Comparison of ENCODE assay signal across 18 cellular contexts in genomic region chr2:129318581-129319421, GRCh38.
DNase-seq lines count a peak whose midpoint lies in the region; ATAC-seq, FAIRE-seq and TF ChIP-seq lines count a peak whose summit lies in the region.
"Had no signal": no experiment of that assay in that cellular context is flagged by ENCODE, and none has a peak within 500 bp of the region (broad histone marks: within the 10 kb centered on the region; RNA-seq: fewer than 3 reads in every experiment).

No MANE protein-coding gene starts in this region.

- H3K4me1 ChIP-seq in H1 (replicated peaks in 1 of 4; ENCODE audit: control insufficient read depth in 3 of 4, insufficient read depth in 4 of 4, low read length in 3 of 4): no peaks in the 10 kb centered on the region; a peak in 1 of 7 replicates
- H3K4me1 ChIP-seq: heart left ventricle, suprapubic skin had no signal

- no peaks in the 10 kb centered on the region for H3K9me3 ChIP-seq in H1 (ENCODE audit: insufficient read depth in 2 of 2, low read depth in 1 of 2, low read length in 1 of 2)
- no peaks in the 10 kb centered on the region for H3K9me3 ChIP-seq in CD4-positive, alpha-beta T cell (ENCODE audit: control insufficient read depth, low read length)
- H3K9me3 ChIP-seq: heart left ventricle, suprapubic skin had no signal

- no peaks in the 10 kb centered on the region for H3K79me2 ChIP-seq in H1 (ENCODE audit: control insufficient read depth in 1 of 2, insufficient read depth in 2 of 2, low read length in 2 of 2)

- TF ChIP-seq EP300 in H1 (IDR thresholded peaks at IDR 0.05; ENCODE audit: borderline replicate concordance in 1 of 2, low read depth in 2 of 2, low read length in 2 of 2): no peak

- H2BK5ac ChIP-seq in H1 (ENCODE audit: low read depth, low read length): no peak overlapping the region

- no peak for TF ChIP-seq RAD21 in H1 (IDR thresholded peaks at IDR 0.05 in 1 of 2, conservative IDR thresholded peaks at IDR 0.05 in 1 of 2; ENCODE audit: low read depth in 2 of 2, low read length in 2 of 2)

- H3K23me2 ChIP-seq in H1 (ENCODE audit: low read depth, low read length): no peaks in the 10 kb centered on the region; the same call in 1 of the 2 replicates

- no peak overlapping the region for H3K27ac ChIP-seq in H1 (ENCODE audit: low read depth, low read length)
- no peak overlapping the region for H3K27ac ChIP-seq in CD4-positive, alpha-beta T cell (ENCODE audit: low read depth, low read length)
- H3K27ac ChIP-seq: heart left ventricle, suprapubic skin, VCaP had no signal

- H4K20me1 ChIP-seq in H1 (replicated peaks in 1 of 2; ENCODE audit: control insufficient read depth in 1 of 2, insufficient read depth in 2 of 2, low read length in 2 of 2): no peaks in the 10 kb centered on the region

- no peak overlapping the region for H3K56ac ChIP-seq in H1 (replicated peaks; ENCODE audit: insufficient read length, low read depth, low read length)

- H3K9ac ChIP-seq in H1 (replicated peaks in 1 of 4; ENCODE audit: extremely low read depth in 1 of 4, low read depth in 3 of 4, low read length in 3 of 4): no peak overlapping the region

- no peak overlapping the region for H2BK120ac ChIP-seq in H1 (replicated peaks; ENCODE audit: low read depth, low read length)

- H3K27ac Mint-ChIP-seq in type B pancreatic cell: no peak overlapping the region
- no peak overlapping the region for H3K27ac Mint-ChIP-seq in CD4-positive, alpha-beta T cell
- H3K27ac Mint-ChIP-seq: memory B cell had no signal

- H2BK12ac ChIP-seq in H1 (ENCODE audit: low read depth, low read length): no peak overlapping the region

- H4K5ac ChIP-seq in H1 (ENCODE audit: insufficient read length, low read depth, low read length): no peak overlapping the region

- no peaks in the 10 kb centered on the region for H3K4me1 Mint-ChIP-seq in type B pancreatic cell (ENCODE audit: unreplicated experiment)
- H3K4me1 Mint-ChIP-seq in CD4-positive, alpha-beta T cell (ENCODE audit: low read depth): no peaks in the 10 kb centered on the region
- H3K4me1 Mint-ChIP-seq: memory B cell had no signal

- no peak overlapping the region for H2AK5ac ChIP-seq in H1 (ENCODE audit: low read depth, low read length)

- no peak overlapping the region for H4K91ac ChIP-seq in H1 (replicated peaks; ENCODE audit: insufficient read length, low read length)

- no peaks in the 10 kb centered on the region for H3K27me3 ChIP-seq in H7 (ENCODE audit: control insufficient read depth, insufficient read depth, low read length)
- H3K27me3 ChIP-seq in H1 (replicated peaks in 1 of 4; ENCODE audit: control insufficient read depth in 3 of 4, extremely low read depth in 1 of 4, insufficient read depth in 3 of 4, low read length in 3 of 4): no peaks in the 10 kb centered on the region
- H3K27me3 ChIP-seq in CD4-positive, alpha-beta T cell (ENCODE audit: control insufficient read depth, insufficient read depth, low read length): no peaks in the 10 kb centered on the region
- H3K27me3 ChIP-seq: heart left ventricle, suprapubic skin had no signal

- FAIRE-seq in H1 (lab: Jason Lieb, UNC): no peak

- H3K36me3 Mint-ChIP-seq in type B pancreatic cell: no peaks in the 10 kb centered on the region
- H3K36me3 Mint-ChIP-seq in CD4-positive, alpha-beta T cell (ENCODE audit: low read depth): no peaks in the 10 kb centered on the region
- H3K36me3 Mint-ChIP-seq: memory B cell had no signal

- peak overlapping the region in 1 of 2 experiments; percentile 50; a peak in 1 of 4 replicates for H3K4me2 ChIP-seq in H1 (ENCODE audit: insufficient read depth in 1 of 2, low read depth in 2 of 2, low read length in 2 of 2)

- H3K27me3 Mint-ChIP-seq in type B pancreatic cell: peaks cover 4% of the 10 kb centered on the region
- H3K27me3 Mint-ChIP-seq in CD4-positive, alpha-beta T cell: no peaks in the 10 kb centered on the region

- ATAC-seq in CD4-positive, alpha-beta T cell (ENCODE audit: poor library complexity): no peak
- ATAC-seq: heart left ventricle had no signal

- no peak overlapping the region for H3K14ac ChIP-seq in H1 (ENCODE audit: insufficient read length)

- H4K8ac ChIP-seq in H1 (ENCODE audit: extremely low read depth, insufficient read depth, low read length): peak overlapping the region; percentile 85

- peak overlapping the region; percentile 57; the same call in 1 of the 2 replicates for H2AFZ ChIP-seq in H1 (ENCODE audit: low read length)

- WGBS in H1 (ENCODE audit: extremely low coverage in 1 of 2, insufficient coverage in 1 of 2, insufficient read length in 1 of 2, insufficient replicate concordance in 2 of 2, low coverage in 1 of 2, low lambda C conversion rate in 2 of 2, missing lambda C conversion rate in 1 of 2), 2 experiments: 86% methylated on average over 14 of the region's 27 CpGs; no CpG with 5 or more reads in 1 of the 2 experiments

- POLR2A ChIA-PET in H1 (lab: Charles Lee; ENCODE audit: partially characterized antibody): no interaction called here
- POLR2A ChIA-PET in CD4-positive, alpha-beta T cell (lab: Charles Lee): no interaction called here

- H3K4ac ChIP-seq in H1 (replicated peaks; ENCODE audit: insufficient read length, low read depth, low read length): no peak overlapping the region

- TF ChIP-seq POLR2A in H1 (IDR thresholded peaks at IDR 0.05; ENCODE audit: control extremely low read depth in 1 of 2, low read depth in 2 of 2, low read length in 2 of 2): no peak

- H2BK15ac ChIP-seq in H1 (ENCODE audit: low read length): no peak overlapping the region

- CTCF ChIA-PET in H1 (lab: Charles Lee; ENCODE audit: partially characterized antibody): interaction anchor here (0.8 to 1.4 kb wide), 4 partner anchors 55 to 145 kb away, joined by 3 read pairs; no protein-coding TSS in a partner anchor
- CTCF ChIA-PET in CD4-positive, alpha-beta T cell (lab: Charles Lee): no interaction called here

- no peak overlapping the region for H3K18ac ChIP-seq in H1 (ENCODE audit: extremely low read depth, low read length)

- H3K36me3 ChIP-seq in H7 (replicated peaks; ENCODE audit: control insufficient read depth, insufficient read depth, low read length) (no peaks in the 10 kb centered on the region), H1 (ENCODE audit: control insufficient read depth in 2 of 4, insufficient read depth in 4 of 4, low read length in 3 of 4) (no peaks in the 10 kb centered on the region)
- H3K36me3 ChIP-seq: heart left ventricle, suprapubic skin had no signal

- TF ChIP-seq CTCF in H1 (IDR thresholded peaks at IDR 0.05; ENCODE audit: control extremely low read depth in 1 of 3, insufficient read depth in 1 of 3, low read depth in 1 of 3, low read length in 3 of 3) (no peak), type B pancreatic cell (conservative IDR thresholded peaks at IDR 0.05) (no peak)
- no peak for TF ChIP-seq CTCF in CD4-positive, alpha-beta T cell (IDR thresholded peaks at IDR 0.05)

- peak; percentile 28 for DNase-seq in H7
- DNase-seq in NCI-H345 treated with DMSO at 0.1 percent for 48 hours (lab: John Stamatoyannopoulos, UW; ENCODE audit: unreplicated experiment): peak; percentile 72
- no peak for DNase-seq in H1 (ENCODE audit: low read depth in 1 of 2, low spot score in 2 of 2)
- DNase-seq in type B pancreatic cell (ENCODE audit: extremely low spot score, unreplicated experiment): no peak
- no peak for DNase-seq in CD4-positive, alpha-beta T cell
- DNase-seq in NAMALWA (ENCODE audit: low spot score): no peak
- no peak for DNase-seq in mesenteric fat pad (ENCODE audit: low spot score)
- DNase-seq: activated CD4-positive, alpha-beta T cell treated with anti-CD3 and anti-CD28 coated beads, Interleukin-2, amount 50 U/mL, for 48 hours; activated naive CD4-positive, alpha-beta T cell; activated T-cell treated with anti-CD3 and anti-CD28 coated beads for 4 hours; Calu3; effector memory CD4-positive, alpha-beta T cell; heart left ventricle; kidney glomerular epithelial cell; NCI-H2107 had no signal

- intact Hi-C loops in CD4-positive, alpha-beta T cell (cut with DNase I, micrococcal nuclease): no loop called here

- no peak overlapping the region for H2BK20ac ChIP-seq in H1 (ENCODE audit: low read length)

- H3K9me3 Mint-ChIP-seq in type B pancreatic cell: no peaks in the 10 kb centered on the region
- H3K9me3 Mint-ChIP-seq in CD4-positive, alpha-beta T cell: no peaks in the 10 kb centered on the region
- H3K9me3 Mint-ChIP-seq: memory B cell had no signal

- H3K4me3 ChIP-seq in H7 (ENCODE audit: insufficient read depth, low read depth, low read length) (peak overlapping the region; percentile 36), H1 (ENCODE audit: extremely low read depth in 1 of 4, insufficient read depth in 2 of 4, low read depth in 3 of 4, low read length in 4 of 4) (no peak overlapping the region; a peak in 1 of 8 replicates)
- H3K4me3 ChIP-seq: heart left ventricle, suprapubic skin had no signal

- H3K79me1 ChIP-seq in H1 (ENCODE audit: low read depth, low read length): no peaks in the 10 kb centered on the region

- H3K4me3 Mint-ChIP-seq in type B pancreatic cell: peak overlapping the region; percentile 69
- H3K4me3 Mint-ChIP-seq in CD4-positive, alpha-beta T cell: no peak overlapping the region
- H3K4me3 Mint-ChIP-seq: memory B cell had no signal

- H3K23ac ChIP-seq in H1 (ENCODE audit: insufficient read length): no peak overlapping the region

TF ChIP-seq in H1, 55 proteins besides CTCF, POLR2A, EP300 and RAD21:
- TF ChIP-seq E2F6 (IDR thresholded peaks at IDR 0.05) (no peak), MAX (IDR thresholded peaks at IDR 0.05) (no peak), CHD2 (IDR thresholded peaks at IDR 0.05; ENCODE audit: low read length) (no peak)

Comparison
In these comparisons a context has a peak if more than half of its experiments do, and no peak if none do; other contexts are left out.
1. DNase-seq: peak in H7 (single experiment) and NCI-H345 treated with DMSO at 0.1 percent for 48 hours (single experiment); none in H1 (0 of 2), type B pancreatic cell (single experiment), CD4-positive, alpha-beta T cell (0 of 10), NAMALWA (single experiment) and mesenteric fat pad (single experiment).